Comparison of ENCODE assay signal across 8 cellular contexts in genomic region chr6:138987299-138987642, GRCh38. TPM values are rescaled to one million over a fixed set of nuclear protein-coding genes. Genes with fewer than 3 reads are reported as not detected.
DNase-seq lines count a peak whose midpoint lies in the region; ATAC-seq and TF ChIP-seq lines count a peak whose summit lies in the region.

No MANE protein-coding gene starts in this region.

- ATAC-seq in T-cell (replicated peaks in 1 of 4) (no peak), psoas muscle (peak; percentile 1 to 32 (median 12))

- POLR2A ChIA-PET in T-cell (lab: Charles Lee), result interaction anchor here in 1 of 2 donors (0.6 to 1.0 kb wide), 2 partner anchors 158 to 387 kb away, joined by 3 read pairs; partner anchors contain the start of gene CITED2

- TF ChIP-seq CTCF in psoas muscle (IDR thresholded peaks at IDR 0.05), result no peak

- peak overlapping the region in 1 of 3 donors; percentile 82 for H3K4me3 Mint-ChIP-seq in T-cell

- H3K27ac ChIP-seq in psoas muscle, result peak overlapping the region; percentile 93

- H3K27me3 ChIP-seq in psoas muscle (ENCODE audit: insufficient read depth in 3 of 3, low read length in 2 of 3), result no peaks in the 10 kb centered on the region

- H3K27me3 Mint-ChIP-seq in T-cell, result no peaks in the 10 kb centered on the region

- peaks cover 0 to 11% (median 9%) of the 10 kb centered on the region in 3 donors for H3K4me1 Mint-ChIP-seq in T-cell

- peak; percentile 3 for DNase-seq in activated effector memory CD4-positive, alpha-beta T cell treated with Interleukin-2 at 50 U/mL for 16 hours
- DNase-seq in activated effector memory CD4-positive, alpha-beta T cell treated with anti-CD3 and anti-CD28 coated beads, Interleukin-2, amount 50 U/mL, for 16 hours, result no peak
- DNase-seq in T-cell (peak in 1 of 34 experiments; percentile 16), germinal center (ENCODE audit: low spot score) (peak; percentile 3), psoas muscle (peak in 1 of 2 donors; percentile 65), NCI-H1092 treated with DMSO at 0.1 percent for 48 hours (lab: John Stamatoyannopoulos, UW) (no peak)
- DNase-seq in activated CD8-positive, alpha-beta memory T cell treated with anti-CD3 and anti-CD28 coated beads, Interleukin-2, amount 50 U/mL, for 4 hours, result no peak
- no peak for DNase-seq in stimulated activated CD4-positive, alpha-beta T cell treated with anti-CD3 and anti-CD28 coated beads, Interleukin-1b, Interleukin-23, amount 100 ng/mL, for 48 hours

- H3K36me3 Mint-ChIP-seq in T-cell, result no peaks in the 10 kb centered on the region

- H3K9me3 Mint-ChIP-seq in T-cell, result no peaks in the 10 kb centered on the region

- peaks cover 13% of the 10 kb centered on the region for H3K4me1 ChIP-seq in psoas muscle

- H3K27ac Mint-ChIP-seq in T-cell, result peak overlapping the region; percentile 73 to 81

- peak overlapping the region; percentile 81 for H3K4me3 ChIP-seq in psoas muscle

- H3K36me3 ChIP-seq in psoas muscle (ENCODE audit: insufficient read depth in 1 of 2, low read depth in 1 of 2), result no peaks in the 10 kb centered on the region

- WGBS in psoas muscle, 3 donors, result 1% methylated on average over 22 to 30 of the region's 30 CpGs

- H3K9me3 ChIP-seq in psoas muscle, result no peaks in the 10 kb centered on the region

- intact Hi-C loops in psoas muscle (cut with DNase I), result loop anchor here in 1 of 2 donors (5.0 kb wide), 1 partner anchor 380 kb away; no protein-coding TSS in a partner anchor

- CTCF ChIA-PET in T-cell (lab: Charles Lee), result interaction anchor here (0.6 to 1.9 kb wide), 10 partner anchors 10 to 868 kb away, joined by 3 to 5 read pairs (median 4); partner anchors contain the start of gene CITED2 (in 1 of the 2)

RNA-seq across cellular contexts. Expression of gene REPS1, which starts 0.8 kb away (rescaled TPM):
- total RNA-seq in T-cell, result 10 to 100 TPM; 43.6 to 71.3 (median 46.5) TPM
- total RNA-seq in psoas muscle, result 10 to 100 TPM; 16.3 to 23.9 (median 21.5) TPM
- polyA plus RNA-seq in psoas muscle, result 10 to 100 TPM; 13.0 to 17.2 (median 16.8) TPM

RNA-seq across cellular contexts. Expression of gene ABRACL, which starts 41.3 kb away (rescaled TPM):
- total RNA-seq in T-cell (10 to 100 TPM; 44.2 to 76.3 (median 71.5) TPM), psoas muscle (1 to 10 TPM in 3 of 4 donors, under 1 TPM in 1; 0.92 to 3.1 (median 2.1) TPM)
- polyA plus RNA-seq in psoas muscle, result 1 to 10 TPM; 2.1 to 6.3 (median 2.9) TPM

Comparison
In these comparisons a context has a peak if more than half of its experiments do, and no peak if none do; other contexts are left out.
1. DNase-seq: peak in activated effector memory CD4-positive, alpha-beta T cell treated with Interleukin-2 at 50 U/mL for 16 hours (single experiment) and germinal center (single experiment); none in activated effector memory CD4-positive, alpha-beta T cell treated with anti-CD3 and anti-CD28 coated beads, Interleukin-2, amount 50 U/mL, for 16 hours (single experiment), NCI-H1092 treated with DMSO at 0.1 percent for 48 hours (single experiment), activated CD8-positive, alpha-beta memory T cell treated with anti-CD3 and anti-CD28 coated beads, Interleukin-2, amount 50 U/mL, for 4 hours (single experiment) and stimulated activated CD4-positive, alpha-beta T cell treated with anti-CD3 and anti-CD28 coated beads, Interleukin-1b, Interleukin-23, amount 100 ng/mL, for 48 hours (single experiment).
2. ATAC-seq: peak in psoas muscle (4 of 4); none in T-cell (0 of 4).
3. RNA of gene ABRACL, which starts 41.3 kb away (total RNA-seq): 44.2 to 76.3 TPM in T-cell; 0.92 to 3.1 TPM in psoas muscle; every median in the first group is over 10 times any median in the second.